In genomic region chr4:57163530-57164459, GRCh38 we compare ENCODE assay signal across 8 cellular contexts.
DNase-seq lines count a peak whose midpoint lies in the region; ATAC-seq and TF ChIP-seq lines count a peak whose summit lies in the region.

No MANE protein-coding gene starts in this region.

- peak; percentile 77 for TF ChIP-seq CTCF in AG10803 (conservative IDR thresholded peaks at IDR 0.05; ENCODE audit: low read length)

- peak overlapping the region; percentile 73 for H3K27ac ChIP-seq in cingulate gyrus (ENCODE audit: low read depth, low read length)

- DNase-seq in AG10803 (ENCODE audit: low read depth) = peak; percentile 68
- peak; percentile 59 for DNase-seq in NCI-H345 treated with DMSO at 0.1 percent for 48 hours (lab: John Stamatoyannopoulos, UW; ENCODE audit: unreplicated experiment)
- DNase-seq in activated CD4-positive, alpha-beta T cell treated with anti-CD3 and anti-CD28 coated beads for 24 hours (ENCODE audit: low read depth in 2 of 2) = peak; percentile 47 to 61
- peak; percentile 87 for DNase-seq in kidney tubule cell (ENCODE audit: low spot score)
- peak; percentile 51 to 64 for DNase-seq in stimulated activated CD4-positive, alpha-beta T cell treated with anti-CD3 and anti-CD28 coated beads, Interleukin-15, amount 100 ng/mL, for 48 hours (ENCODE audit: low read depth in 2 of 2)

- ATAC-seq in GM19023 (IDR thresholded peaks at IDR 0.05; ENCODE audit: unreplicated experiment) = peak; percentile 98
- ATAC-seq in HG03280 (IDR thresholded peaks at IDR 0.05; ENCODE audit: unreplicated experiment) = peak; percentile 94

- H3K4me3 ChIP-seq in AG10803 (ENCODE audit: low read length) = peak overlapping the region; percentile 70

Comparison
In these comparisons a context has a peak if more than half of its experiments do, and no peak if none do; other contexts are left out.
1. Peak in every context shown above with its lines: DNase-seq, ATAC-seq, H3K4me3 ChIP-seq and H3K27ac ChIP-seq.